Comparison of ENCODE assay signal across 18 cellular contexts in genomic region chr5:34673463-34674125, GRCh38. TPM values are rescaled to one million over a fixed set of nuclear protein-coding genes. Genes with fewer than 3 reads are reported as not detected.
DNase-seq lines count a peak whose midpoint lies in the region; ATAC-seq, FAIRE-seq and TF ChIP-seq lines count a peak whose summit lies in the region.
"Had no signal": no experiment of that assay in that cellular context is flagged by ENCODE, and none has a peak within 500 bp of the region (broad histone marks: within the 10 kb centered on the region; RNA-seq: fewer than 3 reads in every experiment).

No MANE protein-coding gene starts in this region.

- WGBS in A549 (ENCODE audit: missing lambda C conversion rate) = 84% methylated on average over 4 of the region's 4 CpGs
- WGBS in esophagus, 2 donors = 74 to 85% methylated on average over 4 of the region's 4 CpGs

- H3K27me3 ChIP-seq in MG63 (no peaks in the 10 kb centered on the region), esophagus (ENCODE audit: control insufficient read depth in 1 of 2, insufficient read depth in 2 of 2, low read length in 2 of 2) (no peaks in the 10 kb centered on the region), rectal smooth muscle tissue (ENCODE audit: control insufficient read depth, insufficient read depth, low read length) (no peaks in the 10 kb centered on the region)
- H3K27me3 ChIP-seq: cardiac muscle cell had no signal

- no peak for TF ChIP-seq POLR2A in A549 (IDR thresholded peaks at IDR 0.05; ENCODE audit: low read length)

- H3K4me3 ChIP-seq in A549 = no peak overlapping the region
- no peak overlapping the region for H3K4me3 ChIP-seq in MG63
- H3K4me3 ChIP-seq in esophagus (ENCODE audit: low read depth in 1 of 2, low read length in 2 of 2) = no peak overlapping the region
- no peak overlapping the region for H3K4me3 ChIP-seq in rectal smooth muscle tissue (ENCODE audit: low read length)
- H3K4me3 ChIP-seq: cardiac muscle cell had no signal

- peak overlapping the region; percentile 28 for H3K4me2 ChIP-seq in A549

- TF ChIP-seq EP300 in A549 (IDR thresholded peaks at IDR 0.05) = no peak

- TF ChIP-seq CTCF in A549 (IDR thresholded peaks at IDR 0.05) = no peak

- no peak for FAIRE-seq in A549 (lab: Jason Lieb, UNC)
- FAIRE-seq: G401.6, islet of Langerhans had no signal

- H3K4me1 ChIP-seq in A549 = peaks cover 68% of the 10 kb centered on the region
- peaks cover 2 to 4% of the 10 kb centered on the region in 2 donors for H3K4me1 ChIP-seq in esophagus (ENCODE audit: control insufficient read depth in 2 of 2, insufficient read depth in 2 of 2, low read length in 1 of 2)
- peaks cover 17% of the 10 kb centered on the region for H3K4me1 ChIP-seq in rectal smooth muscle tissue (ENCODE audit: control insufficient read depth, insufficient read depth, low read length)

- H3K36me3 ChIP-seq in MG63 (peaks cover 34% of the 10 kb centered on the region), esophagus (ENCODE audit: control insufficient read depth in 2 of 2, insufficient read depth in 2 of 2, low read length in 1 of 2) (no peaks in the 10 kb centered on the region), rectal smooth muscle tissue (ENCODE audit: control insufficient read depth, insufficient read depth, low read length) (no peaks in the 10 kb centered on the region)
- H3K36me3 ChIP-seq: cardiac muscle cell had no signal

- no peaks in the 10 kb centered on the region for H3K9me3 ChIP-seq in A549
- H3K9me3 ChIP-seq in MG63 = no peaks in the 10 kb centered on the region
- H3K9me3 ChIP-seq in esophagus (ENCODE audit: control insufficient read depth in 2 of 2, insufficient read depth in 1 of 2, low read depth in 1 of 2, low read length in 1 of 2) = no peaks in the 10 kb centered on the region

- DNase-seq in A549 (ENCODE audit: low read depth in 1 of 2, low spot score in 1 of 2) (no peak), MG63 (peak; percentile 29), KG1 (lab: John Stamatoyannopoulos, UW) (no peak), superior temporal gyrus (ENCODE audit: extremely low spot score) (no peak)
- DNase-seq in activated CD4-positive, alpha-beta T cell treated with anti-CD3 and anti-CD28 coated beads for 1 hour = no peak
- no peak for DNase-seq in activated T-cell treated with anti-CD3 and anti-CD28 coated beads, Interleukin-2, amount 50 U/mL, for 1 hour
- DNase-seq: activated CD4-positive, CD25-positive, alpha-beta regulatory T cell treated with anti-CD3 and anti-CD28 coated beads, Interleukin-2, amount 50 U/mL, for 72 hours; activated CD8-positive, alpha-beta memory T cell treated with anti-CD3 and anti-CD28 coated beads, Interleukin-2, amount 50 U/mL, for 4 hours; activated naive CD4-positive, alpha-beta T cell treated with anti-CD3 and anti-CD28 coated beads, Interleukin-2, amount 50 U/mL, for 16 hours; NCI-H1048; RPMI8226; T-helper 17 cell had no signal

- ATAC-seq in A549 = peak; percentile 37 to 49; a peak in 4 of 6 replicates
- ATAC-seq: T-helper 17 cell had no signal

- no peak for TF ChIP-seq RAD21 in A549 (conservative IDR thresholded peaks at IDR 0.05 in 1 of 2, IDR thresholded peaks at IDR 0.05 in 1 of 2)

- CTCF ChIA-PET in A549 (lab: Yijun Ruan, JAX) = interaction anchor here (0.7 to 1.8 kb wide), 6 partner anchors 11 to 231 kb away, joined by 3 to 7 read pairs (median 3); no protein-coding TSS in a partner anchor

- POLR2A ChIA-PET in A549 (lab: Yijun Ruan, JAX) = no interaction called here

- H3K27ac ChIP-seq in A549 = peak overlapping the region; percentile 3 to 75; a peak in 4 of 6 replicates
- peak overlapping the region; percentile 8 to 52 for H3K27ac ChIP-seq in esophagus (ENCODE audit: low read depth in 2 of 2, low read length in 1 of 2)
- H3K27ac ChIP-seq in rectal smooth muscle tissue (ENCODE audit: low read depth, low read length) = peak overlapping the region; percentile 68
- H3K27ac ChIP-seq: cardiac muscle cell, parathyroid adenoma had no signal

- H3K9ac ChIP-seq in rectal smooth muscle tissue (ENCODE audit: low read length) = no peak overlapping the region
- H3K9ac ChIP-seq: parathyroid adenoma had no signal

TF ChIP-seq in A549, 52 proteins besides CTCF, POLR2A, EP300 and RAD21:
- no peak for TF ChIP-seq ZC3H11A (IDR thresholded peaks at IDR 0.05)
- TF ChIP-seq JUN (IDR thresholded peaks at IDR 0.05) = no peak
- TF ChIP-seq ESRRA (IDR thresholded peaks at IDR 0.05; ENCODE audit: borderline replicate concordance, low read length) = no peak
- no peak for TF ChIP-seq SMC3 (IDR thresholded peaks at IDR 0.05)
- no peak for TF ChIP-seq HEYL (CRISPR knock-in tag; IDR thresholded peaks at IDR 0.05)
- TF ChIP-seq BHLHE40 (IDR thresholded peaks at IDR 0.05; ENCODE audit: low read depth, low read length) = no peak
- no peak for TF ChIP-seq HES2 (IDR thresholded peaks at IDR 0.05)
- no peak for TF ChIP-seq FOSL2 (IDR thresholded peaks at IDR 0.05)
- no peak for TF ChIP-seq FOSL2 (CRISPR knock-in tag; IDR thresholded peaks at IDR 0.05)
- no peak for TF ChIP-seq ELK1 (IDR thresholded peaks at IDR 0.05; ENCODE audit: low read depth, low read length)
- no peak for TF ChIP-seq CEBPB (IDR thresholded peaks at IDR 0.05)
- no peak for TF ChIP-seq ZFP36 (IDR thresholded peaks at IDR 0.05; ENCODE audit: borderline replicate concordance, partially characterized antibody)
- TF ChIP-seq FOXS1 (CRISPR knock-in tag; IDR thresholded peaks at IDR 0.05) = no peak
- no peak for TF ChIP-seq KDM1A (IDR thresholded peaks at IDR 0.05; ENCODE audit: low read depth)
- TF ChIP-seq PBX3 (IDR thresholded peaks at IDR 0.05) = no peak
TF ChIP-seq in A549: peak in this region for 0.

RNA-seq across cellular contexts. Expression of gene RAI14, which starts 17.5 kb away (rescaled TPM):
- polyA plus RNA-seq in A549 (2011; rRNA removed) = 97.7 and 113 TPM in 2 replicates
- polyA plus RNA-seq in A549 (2012; cell fraction: cytosol; rRNA removed) = 65.8 and 66.3 TPM in 2 replicates
- polyA plus RNA-seq in A549 (2012; cell fraction: nucleus; rRNA removed) = 39.6 and 43.3 TPM in 2 replicates
- 71.9 to 76.7 TPM (median 75.3 TPM) in 3 replicates for polyA plus RNA-seq in A549 (2017; fragmentation: RNase III; extraction: RNeasy Plus Mini Kit Qiagen cat#74134 plus additional on column Dnase treatment)
- 168 and 240 TPM in 2 replicates for polyA minus RNA-seq in A549 (2011; rRNA and poly(A)+ RNA removed)
- total RNA-seq in MG63 (2014; rRNA removed; shearing (Covaris generic); ENCODE audit: low replicate concordance) = 34.4 and 34.6 TPM in 2 replicates
- 1 to 10 TPM; 2.1 to 3.4 TPM for polyA plus RNA-seq in esophagus

Comparison
In these comparisons a context has a peak if more than half of its experiments do, and no peak if none do; other contexts are left out.
1. RNA of gene RAI14, which starts 17.5 kb away (polyA plus RNA-seq): 39.6 to 113 TPM in A549; 2.1 to 3.4 TPM in esophagus; every median in the first group is over 4 times any median in the second.
2. Peak in every context shown above with its lines, with median percentiles within 50 percentile points of each other: H3K27ac ChIP-seq.